19 cellular contexts compared by ENCODE assay signal in the genomic region with DNA sequence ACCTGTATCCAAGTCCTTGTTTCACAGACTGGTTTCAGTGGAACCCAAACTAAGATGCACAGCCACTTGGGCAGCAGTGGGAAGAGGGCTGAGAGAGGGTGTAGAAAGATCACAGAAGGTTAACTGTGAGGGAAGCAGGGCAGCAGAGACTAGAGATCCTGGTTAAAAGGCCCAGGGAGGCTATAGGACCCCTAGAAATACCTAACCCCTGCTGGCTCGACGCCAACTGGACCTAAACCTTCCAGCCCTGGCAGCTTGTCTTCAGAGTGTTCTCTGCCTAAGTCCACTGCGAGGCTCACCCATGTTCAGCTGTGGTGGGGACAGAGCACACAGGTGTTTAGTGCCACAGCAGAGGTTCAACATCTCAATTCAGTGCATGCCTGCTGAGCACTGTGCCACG.
DNase-seq lines count a peak whose midpoint lies in the region; ATAC-seq, FAIRE-seq and TF ChIP-seq lines count a peak whose summit lies in the region.
"Had no signal": no experiment of that assay in that cellular context is flagged by ENCODE, and none has a peak within 500 bp of the region (broad histone marks: within the 10 kb centered on the region; RNA-seq: fewer than 3 reads in every experiment).

No MANE protein-coding gene starts in this region.

- H2BK20ac ChIP-seq in H1 (ENCODE audit: low read length): 0 out of 2 replicates have a peak overlapping the region, but pooled peaks have one; percentile 7

- H3K4me2 ChIP-seq in HepG2 (ENCODE audit: low read depth, low read length) (no peak overlapping the region), H1 (ENCODE audit: insufficient read depth in 1 of 2, low read depth in 2 of 2, low read length in 2 of 2) (no peak overlapping the region)

- 0 out of 2 replicates have a peak overlapping the region, but pooled peaks have one; percentile 0 for H2BK15ac ChIP-seq in H1 (ENCODE audit: low read length)

- H3K79me2 ChIP-seq in HepG2 (ENCODE audit: insufficient read depth, low read length): no peaks in the 10 kb centered on the region
- H3K79me2 ChIP-seq in H1 (ENCODE audit: control insufficient read depth in 1 of 2, insufficient read depth in 2 of 2, low read length in 2 of 2): no peaks in the 10 kb centered on the region

- peaks cover 17% of the 10 kb centered on the region for H3K4me1 Mint-ChIP-seq in stimulated activated memory B cell treated with anti-CD40 and anti-IgM and Interleukin-4, amounts not matched to agents 10 μg/mL and 1 μg/mL and 100 μg/mL, for 72 hours
- H3K4me1 Mint-ChIP-seq: CD4-positive, alpha-beta memory T cell had no signal

- no peaks in the 10 kb centered on the region; the same call in 1 of the 2 replicates for H4K20me1 ChIP-seq in HepG2 (ENCODE audit: insufficient read depth, low read length)
- H4K20me1 ChIP-seq in H1 (replicated peaks in 1 of 2; ENCODE audit: control insufficient read depth in 1 of 2, insufficient read depth in 2 of 2, low read length in 2 of 2): no peaks in the 10 kb centered on the region

- H3K4me3 Mint-ChIP-seq in stimulated activated memory B cell treated with anti-CD40 and anti-IgM and Interleukin-4, amounts not matched to agents 10 μg/mL and 1 μg/mL and 100 μg/mL, for 72 hours: no peak overlapping the region
- H3K4me3 Mint-ChIP-seq: CD4-positive, alpha-beta memory T cell had no signal

- no peak overlapping the region for H2BK12ac ChIP-seq in H1 (ENCODE audit: low read depth, low read length)

- TF ChIP-seq EP300 in HepG2 (IDR thresholded peaks at IDR 0.05; ENCODE audit: low read depth in 2 of 2, low read length in 2 of 2) (no peak), HepG2 (CRISPR knock-in tag; IDR thresholded peaks at IDR 0.05; ENCODE audit: borderline replicate concordance) (no peak), H1 (IDR thresholded peaks at IDR 0.05; ENCODE audit: borderline replicate concordance in 1 of 2, low read depth in 2 of 2, low read length in 2 of 2) (no peak)

- H3K4me1 ChIP-seq in HepG2 (ENCODE audit: insufficient read depth, low read length): no peaks in the 10 kb centered on the region
- H3K4me1 ChIP-seq in right lobe of liver: no peaks in the 10 kb centered on the region
- H3K4me1 ChIP-seq in H1 (replicated peaks in 1 of 4; ENCODE audit: control insufficient read depth in 3 of 4, insufficient read depth in 4 of 4, low read length in 3 of 4): peaks cover 4 to 8% (median 5%) of the 10 kb centered on the region in 4 experiments

- peaks cover 5% of the 10 kb centered on the region for H3K36me3 Mint-ChIP-seq in stimulated activated memory B cell treated with anti-CD40 and anti-IgM and Interleukin-4, amounts not matched to agents 10 μg/mL and 1 μg/mL and 100 μg/mL, for 72 hours
- H3K36me3 Mint-ChIP-seq: CD4-positive, alpha-beta memory T cell had no signal

- CTCF ChIA-PET in HepG2 (lab: Yijun Ruan, JAX; ENCODE audit: low intra/inter-chr PET ratio, low total read pairs): no interaction called here
- CTCF ChIA-PET in H1 (lab: Charles Lee; ENCODE audit: partially characterized antibody): no interaction called here

- DNase-seq in HepG2 (ENCODE audit: low spot score) (no peak), right lobe of liver (no peak), H1 (ENCODE audit: low read depth in 1 of 2, low spot score in 2 of 2) (no peak), NCI-H1694 (lab: John Stamatoyannopoulos, UW) (no peak)
- DNase-seq in stimulated activated CD4-positive, alpha-beta T cell treated with anti-CD3 and anti-CD28 coated beads, Interleukin-4, amount 100 ng/mL, for 4 hours: no peak
- DNase-seq: AML-193; C1 segment of cervical spinal cord; Calu3; CD4-positive, alpha-beta memory T cell; COR-L47; DMS53; DMS79 treated with DMSO at 0.1 percent for 48 hours; GOT3; H7; HCEC 1CT had no signal

- no peak for TF ChIP-seq CTCF in HepG2 (CRISPR knock-in tag; IDR thresholded peaks at IDR 0.05)
- no peak for TF ChIP-seq CTCF in right lobe of liver (IDR thresholded peaks at IDR 0.05)
- no peak for TF ChIP-seq CTCF in H1 (IDR thresholded peaks at IDR 0.05; ENCODE audit: control extremely low read depth in 1 of 3, insufficient read depth in 1 of 3, low read depth in 1 of 3, low read length in 3 of 3)

- no TSS peak for BruUV-seq in HepG2 (replicated peaks; lab: Mats Ljungman, UMichigan)

- no peak overlapping the region for H3K4ac ChIP-seq in H1 (replicated peaks; ENCODE audit: insufficient read length, low read depth, low read length)

- H3K27ac ChIP-seq in HepG2 (ENCODE audit: extremely low read length, insufficient read depth, low read length) (no peak overlapping the region), right lobe of liver (no peak overlapping the region), H1 (ENCODE audit: low read depth, low read length) (no peak overlapping the region)
- H3K27ac ChIP-seq: 22Rv1 had no signal

- peaks cover 10% of the 10 kb centered on the region for H3K27me3 Mint-ChIP-seq in stimulated activated memory B cell treated with anti-CD40 and anti-IgM and Interleukin-4, amounts not matched to agents 10 μg/mL and 1 μg/mL and 100 μg/mL, for 72 hours

- no peaks in the 10 kb centered on the region for H3K79me1 ChIP-seq in H1 (ENCODE audit: low read depth, low read length)

- no peak overlapping the region for H4K91ac ChIP-seq in H1 (replicated peaks; ENCODE audit: insufficient read length, low read length)

- H3K36me3 ChIP-seq in HepG2 (replicated peaks in 1 of 2; ENCODE audit: control insufficient read depth in 1 of 2, insufficient read depth in 2 of 2, low read length in 2 of 2): no peaks in the 10 kb centered on the region
- no peaks in the 10 kb centered on the region for H3K36me3 ChIP-seq in right lobe of liver
- no peaks in the 10 kb centered on the region for H3K36me3 ChIP-seq in H1 (ENCODE audit: control insufficient read depth in 2 of 4, insufficient read depth in 4 of 4, low read length in 3 of 4)

- H2BK5ac ChIP-seq in H1 (ENCODE audit: low read depth, low read length): 0 out of 2 replicates have a peak overlapping the region, but pooled peaks have one; percentile 16

- no peak for FAIRE-seq in HepG2 (lab: Jason Lieb, UNC)
- no peak for FAIRE-seq in H1 (lab: Jason Lieb, UNC)
- FAIRE-seq: A204.1, GM12892 had no signal

- H3K18ac ChIP-seq in H1 (ENCODE audit: extremely low read depth, low read length): 0 out of 2 replicates have a peak overlapping the region, but pooled peaks have one; percentile 40

- no peaks in the 10 kb centered on the region for H3K9me3 ChIP-seq in HepG2 (ENCODE audit: low read length)
- no peaks in the 10 kb centered on the region for H3K9me3 ChIP-seq in right lobe of liver
- H3K9me3 ChIP-seq in H1 (ENCODE audit: insufficient read depth in 2 of 2, low read depth in 1 of 2, low read length in 1 of 2): 0 out of 4 replicates have a peak, but pooled peaks cover 0 to 2% of the 10 kb centered on the region in 2 experiments

- POLR2A ChIA-PET in HepG2 (lab: Yijun Ruan, JAX) (no interaction called here), H1 (lab: Charles Lee; ENCODE audit: partially characterized antibody) (no interaction called here)

- in situ Hi-C loops in HepG2 (cut with HindIII; ENCODE audit: extremely low pct_ligation_motif_present, low pct_unique_long_range_greater_than_20kb): no loop called here

- no peak overlapping the region for H3K56ac ChIP-seq in H1 (replicated peaks; ENCODE audit: insufficient read length, low read depth, low read length)

- no peak overlapping the region for H4K8ac ChIP-seq in H1 (ENCODE audit: extremely low read depth, insufficient read depth, low read length)

- H3K4me3 ChIP-seq in HepG2 (replicated peaks in 1 of 3; ENCODE audit: insufficient read depth in 1 of 3, low read depth in 2 of 3, low read length in 3 of 3) (no peak overlapping the region), right lobe of liver (no peak overlapping the region), H1 (ENCODE audit: extremely low read depth in 1 of 4, insufficient read depth in 2 of 4, low read depth in 3 of 4, low read length in 4 of 4) (no peak overlapping the region)

- H2AK5ac ChIP-seq in H1 (ENCODE audit: low read depth, low read length): no peak overlapping the region

- H3K23ac ChIP-seq in H1 (ENCODE audit: insufficient read length): no peak overlapping the region

- no peak overlapping the region for H3K14ac ChIP-seq in H1 (ENCODE audit: insufficient read length)

- no peak overlapping the region for H2BK120ac ChIP-seq in H1 (replicated peaks; ENCODE audit: low read depth, low read length)

- H3K27me3 ChIP-seq in HepG2 (ENCODE audit: control insufficient read depth in 1 of 2, insufficient read depth in 2 of 2, low read length in 2 of 2): peaks cover 0 to 7% of the 10 kb centered on the region in 2 experiments; a peak in 2 of 5 replicates
- H3K27me3 ChIP-seq in right lobe of liver: no peaks in the 10 kb centered on the region
- H3K27me3 ChIP-seq in H1 (replicated peaks in 1 of 4; ENCODE audit: control insufficient read depth in 3 of 4, extremely low read depth in 1 of 4, insufficient read depth in 3 of 4, low read length in 3 of 4): no peaks in the 10 kb centered on the region

- peaks cover 3% of the 10 kb centered on the region for H3K9me3 Mint-ChIP-seq in stimulated activated memory B cell treated with anti-CD40 and anti-IgM and Interleukin-4, amounts not matched to agents 10 μg/mL and 1 μg/mL and 100 μg/mL, for 72 hours

- no peak overlapping the region for H3K9ac ChIP-seq in HepG2 (ENCODE audit: insufficient read depth, low read depth, low read length)
- H3K9ac ChIP-seq in H1 (replicated peaks in 1 of 4; ENCODE audit: extremely low read depth in 1 of 4, low read depth in 3 of 4, low read length in 3 of 4): no peak overlapping the region

- H3K23me2 ChIP-seq in H1 (ENCODE audit: low read depth, low read length): no peaks in the 10 kb centered on the region

- 25% methylated on average over 4 of the region's 4 CpGs for WGBS in HepG2 (ENCODE audit: low lambda C conversion rate)
- WGBS in right lobe of liver (ENCODE audit: insufficient coverage, low coverage, low lambda C conversion rate, missing lambda C conversion rate): 15% methylated on average over 3 of the region's 4 CpGs
- WGBS in H1 (ENCODE audit: extremely low coverage in 1 of 2, insufficient coverage in 1 of 2, insufficient read length in 1 of 2, insufficient replicate concordance in 2 of 2, low coverage in 1 of 2, low lambda C conversion rate in 2 of 2, missing lambda C conversion rate in 1 of 2), 2 experiments: 83% methylated on average over 4 of the region's 4 CpGs; no CpG with 5 or more reads in 1 of the 2 experiments

- no peak for ATAC-seq in HepG2
- no peak for ATAC-seq in right lobe of liver
- no peak for ATAC-seq in stimulated activated memory B cell treated with anti-CD40 and anti-IgM and Interleukin-4, amounts not matched to agents 10 μg/mL and 1 μg/mL and 100 μg/mL, for 72 hours

- H2AFZ ChIP-seq in HepG2 (ENCODE audit: low read length) (no peak overlapping the region), H1 (ENCODE audit: low read length) (0 out of 2 replicates have a peak overlapping the region, but pooled peaks have one; percentile 37)

- TF ChIP-seq RAD21 in HepG2 (CRISPR knock-in tag; IDR thresholded peaks at IDR 0.05) (no peak), H1 (IDR thresholded peaks at IDR 0.05 in 1 of 2, conservative IDR thresholded peaks at IDR 0.05 in 1 of 2; ENCODE audit: low read depth in 2 of 2, low read length in 2 of 2) (no peak)

- intact Hi-C loops in HepG2 (cut with micrococcal nuclease; ENCODE audit: unreplicated experiment) (no loop called here), right lobe of liver (cut with DNase I) (no loop called here)

- TF ChIP-seq POLR2A in HepG2 (IDR thresholded peaks at IDR 0.05; ENCODE audit: insufficient read depth in 1 of 2, low read depth in 2 of 2, low read length in 2 of 2) (no peak), right lobe of liver (IDR thresholded peaks at IDR 0.05) (no peak), H1 (IDR thresholded peaks at IDR 0.05; ENCODE audit: control extremely low read depth in 1 of 2, low read depth in 2 of 2, low read length in 2 of 2) (no peak)

- no peak overlapping the region for H4K5ac ChIP-seq in H1 (ENCODE audit: insufficient read length, low read depth, low read length)

- peak overlapping the region; percentile 12 for H3K27ac Mint-ChIP-seq in stimulated activated memory B cell treated with anti-CD40 and anti-IgM and Interleukin-4, amounts not matched to agents 10 μg/mL and 1 μg/mL and 100 μg/mL, for 72 hours
